ENCODE assay signal across 10 cellular contexts in genomic region chr6:17418281-17419188, GRCh38. TPM values are rescaled to one million over a fixed set of nuclear protein-coding genes. Genes with fewer than 3 reads are reported as not detected.
DNase-seq lines count a peak whose midpoint lies in the region; ATAC-seq, FAIRE-seq and TF ChIP-seq lines count a peak whose summit lies in the region.
"Had no signal": no experiment of that assay in that cellular context is flagged by ENCODE, and none has a peak within 500 bp of the region (broad histone marks: within the 10 kb centered on the region; RNA-seq: fewer than 3 reads in every experiment).

No MANE protein-coding gene starts in this region.

- H3K4me2 ChIP-seq in H1 (ENCODE audit: insufficient read depth in 1 of 2, low read depth in 2 of 2, low read length in 2 of 2): 0 out of 4 replicates have a peak overlapping the region, but pooled peaks of 1 of the 2 experiments have one; percentile 3

- POLR2A ChIA-PET in H1 (lab: Charles Lee; ENCODE audit: partially characterized antibody): interaction anchor here (0.6 to 2.0 kb wide), 5 partner anchors 13 to 213 kb away, joined by 3 to 7 read pairs (median 4); partner anchors contain the start of gene CAP2

- FAIRE-seq in H1 (lab: Jason Lieb, UNC): no peak

- H3K27ac ChIP-seq in H1 (ENCODE audit: low read depth, low read length): 0 out of 2 replicates have a peak overlapping the region, but pooled peaks have one; percentile 47

- TF ChIP-seq RAD21 in H1 (IDR thresholded peaks at IDR 0.05 in 1 of 2, conservative IDR thresholded peaks at IDR 0.05 in 1 of 2; ENCODE audit: low read depth in 2 of 2, low read length in 2 of 2): no peak

- no peak overlapping the region; the same call in 1 of the 2 replicates for H2AK5ac ChIP-seq in H1 (ENCODE audit: low read depth, low read length)

- H3K79me1 ChIP-seq in H1 (ENCODE audit: low read depth, low read length): peaks cover 3% of the 10 kb centered on the region; the same call in 1 of the 2 replicates

- H3K27me3 ChIP-seq in H1 (replicated peaks in 1 of 4; ENCODE audit: control insufficient read depth in 3 of 4, extremely low read depth in 1 of 4, insufficient read depth in 3 of 4, low read length in 3 of 4): no peaks in the 10 kb centered on the region

- H4K91ac ChIP-seq in H1 (replicated peaks; ENCODE audit: insufficient read length, low read length): no peak overlapping the region

- CTCF ChIA-PET in H1 (lab: Charles Lee; ENCODE audit: partially characterized antibody): interaction anchor here (0.6 to 4.9 kb wide), 8 partner anchors 9 to 166 kb away, joined by 3 to 16 read pairs (median 3); no protein-coding TSS in a partner anchor

- peaks cover 0 to 7% of the 10 kb centered on the region in 2 experiments; a peak in 1 of 4 replicates for H3K79me2 ChIP-seq in H1 (ENCODE audit: control insufficient read depth in 1 of 2, insufficient read depth in 2 of 2, low read length in 2 of 2)

- no peak overlapping the region for H2BK5ac ChIP-seq in H1 (ENCODE audit: low read depth, low read length)

- TF ChIP-seq EP300 in H1 (IDR thresholded peaks at IDR 0.05; ENCODE audit: borderline replicate concordance in 1 of 2, low read depth in 2 of 2, low read length in 2 of 2): no peak

- WGBS in H1 (ENCODE audit: extremely low coverage in 1 of 2, insufficient coverage in 1 of 2, insufficient read length in 1 of 2, insufficient replicate concordance in 2 of 2, low coverage in 1 of 2, low lambda C conversion rate in 2 of 2, missing lambda C conversion rate in 1 of 2), 2 experiments: 88% methylated on average over 12 of the region's 12 CpGs; no CpG with 5 or more reads in 1 of the 2 experiments

- TF ChIP-seq POLR2A in H1 (IDR thresholded peaks at IDR 0.05; ENCODE audit: control extremely low read depth in 1 of 2, low read depth in 2 of 2, low read length in 2 of 2): no peak

- H3K23ac ChIP-seq in H1 (ENCODE audit: insufficient read length): no peak overlapping the region

- no peak overlapping the region for H4K8ac ChIP-seq in H1 (ENCODE audit: extremely low read depth, insufficient read depth, low read length)

- peaks cover 0 to 7% (median 3%) of the 10 kb centered on the region in 4 experiments; a peak in 4 of 7 replicates for H3K4me1 ChIP-seq in H1 (replicated peaks in 1 of 4; ENCODE audit: control insufficient read depth in 3 of 4, insufficient read depth in 4 of 4, low read length in 3 of 4)

- H3K36me3 ChIP-seq in H1 (ENCODE audit: control insufficient read depth in 2 of 4, insufficient read depth in 4 of 4, low read length in 3 of 4): peaks cover 0 to 4% (median 2%) of the 10 kb centered on the region in 4 experiments; a peak in 2 of 8 replicates

- no peak overlapping the region for H2AFZ ChIP-seq in H1 (ENCODE audit: low read length)

- no peak overlapping the region for H3K9ac ChIP-seq in H1 (replicated peaks in 1 of 4; ENCODE audit: extremely low read depth in 1 of 4, low read depth in 3 of 4, low read length in 3 of 4)

- no peak overlapping the region for H3K56ac ChIP-seq in H1 (replicated peaks; ENCODE audit: insufficient read length, low read depth, low read length)

- no peaks in the 10 kb centered on the region for H3K23me2 ChIP-seq in H1 (ENCODE audit: low read depth, low read length)

- no peak overlapping the region for H2BK20ac ChIP-seq in H1 (ENCODE audit: low read length)

- no peak overlapping the region for H4K5ac ChIP-seq in H1 (ENCODE audit: insufficient read length, low read depth, low read length)

- H2BK120ac ChIP-seq in H1 (replicated peaks; ENCODE audit: low read depth, low read length): no peak overlapping the region

- H3K4ac ChIP-seq in H1 (replicated peaks; ENCODE audit: insufficient read length, low read depth, low read length): no peak overlapping the region

- ATAC-seq in GM21367 (IDR thresholded peaks at IDR 0.05; ENCODE audit: unreplicated experiment): no peak
- no peak for ATAC-seq in GM21529 (IDR thresholded peaks at IDR 0.05; ENCODE audit: unreplicated experiment)
- ATAC-seq in HG03039 (IDR thresholded peaks at IDR 0.05; ENCODE audit: unreplicated experiment): no peak

- DNase-seq in AG09309 (ENCODE audit: low read depth) (peak; percentile 20), NCI-H446 treated with DMSO at 0.1 percent for 48 hours (lab: John Stamatoyannopoulos, UW) (peak; percentile 87), H1 (ENCODE audit: low read depth in 1 of 2, low spot score in 2 of 2) (no peak), myocyte (ENCODE audit: low read depth) (peak; percentile 79), NCI-H1436 treated with DMSO at 0.1 percent for 48 hours (lab: John Stamatoyannopoulos, UW) (no peak)
- DNase-seq: NCI-H1417; stimulated activated CD4-positive, alpha-beta T cell treated with anti-CD3 and anti-CD28 coated beads, Interleukin-4, amount 100 ng/mL, for 4 hours had no signal

- TF ChIP-seq CTCF in AG09309 (IDR thresholded peaks at IDR 0.05; ENCODE audit: control insufficient read depth, insufficient read depth, low read depth, low read length, missing control alignments) (no peak), H1 (IDR thresholded peaks at IDR 0.05; ENCODE audit: control extremely low read depth in 1 of 3, insufficient read depth in 1 of 3, low read depth in 1 of 3, low read length in 3 of 3) (no peak)

- H3K4me3 ChIP-seq in AG09309 (ENCODE audit: control insufficient read depth, low read depth, low read length) (peak overlapping the region; percentile 19), H1 (ENCODE audit: extremely low read depth in 1 of 4, insufficient read depth in 2 of 4, low read depth in 3 of 4, low read length in 4 of 4) (no peak overlapping the region)

- H3K14ac ChIP-seq in H1 (ENCODE audit: insufficient read length): no peak overlapping the region

- H3K18ac ChIP-seq in H1 (ENCODE audit: extremely low read depth, low read length): no peak overlapping the region

- H2BK12ac ChIP-seq in H1 (ENCODE audit: low read depth, low read length): peak overlapping the region; percentile 63; the same call in 1 of the 2 replicates

- H3K9me3 ChIP-seq in H1 (ENCODE audit: insufficient read depth in 2 of 2, low read depth in 1 of 2, low read length in 1 of 2): no peaks in the 10 kb centered on the region

- H2BK15ac ChIP-seq in H1 (ENCODE audit: low read length): no peak overlapping the region

- H4K20me1 ChIP-seq in H1 (replicated peaks in 1 of 2; ENCODE audit: control insufficient read depth in 1 of 2, insufficient read depth in 2 of 2, low read length in 2 of 2): no peaks in the 10 kb centered on the region

TF ChIP-seq in H1, 55 proteins besides CTCF, POLR2A, EP300 and RAD21:
- TF ChIP-seq KDM1A (IDR thresholded peaks at IDR 0.05; ENCODE audit: borderline replicate concordance, low read length): no peak
- TF ChIP-seq, protein P1, sequence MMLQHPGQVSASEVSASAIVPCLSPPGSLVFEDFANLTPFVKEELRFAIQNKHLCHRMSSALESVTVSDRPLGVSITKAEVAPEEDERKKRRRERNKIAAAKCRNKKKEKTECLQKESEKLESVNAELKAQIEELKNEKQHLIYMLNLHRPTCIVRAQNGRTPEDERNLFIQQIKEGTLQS (IDR thresholded peaks at IDR 0.05; ENCODE audit: insufficient read depth, low read depth, low read length): no peak
- TF ChIP-seq BACH1 (IDR thresholded peaks at IDR 0.05; ENCODE audit: low read length): no peak
- TF ChIP-seq EGR1 (IDR thresholded peaks at IDR 0.05; ENCODE audit: borderline replicate concordance, low read depth, low read length): no peak
- TF ChIP-seq CBX5 (IDR thresholded peaks at IDR 0.05; ENCODE audit: low read depth, low read length): no peak
- TF ChIP-seq RNF2 (IDR thresholded peaks at IDR 0.05; ENCODE audit: borderline replicate concordance, low read depth, low read length, missing control alignments, poor library complexity, severe bottlenecking): no peak
- TF ChIP-seq CHD2 (IDR thresholded peaks at IDR 0.05; ENCODE audit: low read length): no peak
- TF ChIP-seq SP2 (IDR thresholded peaks at IDR 0.05; ENCODE audit: low read length): no peak

RNA-seq across cellular contexts. Expression of gene CAP2, which starts 25.1 kb away (rescaled TPM):
- 8.2 and 10.0 TPM in 2 replicates for total RNA-seq in H1 (2021; fragmentation: NEBNext Ultra II Directional; extraction: Animal tissue kit (Norgen Biotek cat#: 25700))
- polyA plus RNA-seq in H1 (2011; rRNA removed): 6.4 and 7.2 TPM in 2 replicates
- polyA plus RNA-seq in H1 (2011; cell fraction: cytosol; rRNA removed): 11.1 TPM
- polyA plus RNA-seq in H1 (2011; cell fraction: nucleus; rRNA removed): 5.8 TPM
- polyA plus RNA-seq in H1 (2012, experiment 1 of 2): 7.0 to 13.4 TPM (median 9.3 TPM) in 4 replicates
- polyA plus RNA-seq in H1 (2012, experiment 2 of 2): 0.76 TPM
- 10.8 TPM for polyA plus RNA-seq in H1 (2013, experiment 1 of 2)
- 9.1 TPM for polyA plus RNA-seq in H1 (2013, experiment 2 of 2)
- 13.2 and 14.8 TPM in 2 replicates for polyA minus RNA-seq in H1 (2011; rRNA and poly(A)+ RNA removed)
- polyA minus RNA-seq in H1 (2011; cell fraction: cytosol; rRNA and poly(A)+ RNA removed): 9.7 TPM
- polyA minus RNA-seq in H1 (2011; cell fraction: nucleus; rRNA and poly(A)+ RNA removed): 13.2 TPM
- 187 and 262 TPM in 2 replicates for total RNA-seq in myocyte
- 118 TPM for polyA plus RNA-seq in myocyte (2012)

Comparison
In these comparisons a context has a peak if more than half of its experiments do, and no peak if none do; other contexts are left out.
1. DNase-seq: peak in AG09309 (single experiment), NCI-H446 treated with DMSO at 0.1 percent for 48 hours (single experiment) and myocyte (single experiment); none in H1 (0 of 2) and NCI-H1436 treated with DMSO at 0.1 percent for 48 hours (single experiment).
2. RNA of gene CAP2, which starts 25.1 kb away (total RNA-seq): 187 to 262 TPM in myocyte; 8.2 to 10.0 TPM in H1; every median in the first group is over 10 times any median in the second.